26 cellular contexts compared by ENCODE assay signal in genomic region chr5:112528928-112529327, GRCh38.
"Had no signal": no experiment of that assay in that cellular context is flagged by ENCODE, and none has a peak within 500 bp of the region (broad histone marks: within the 10 kb centered on the region; RNA-seq: fewer than 3 reads in every experiment).

No MANE protein-coding gene starts in this region.

- H3K27ac Mint-ChIP-seq: immature natural killer cell; naive thymus-derived CD8-positive, alpha-beta T cell; nephron; stimulated activated naive CD8-positive, alpha-beta T cell treated with anti-CD3 and anti-CD28 coated beads, Interleukin-15, amount 100 ng/mL, for 72 hours had no signal

- H3K36me3 ChIP-seq: left ventricle myocardium inferior, pancreas, prostate gland, suprapubic skin, thoracic aorta, tibial artery, uterus had no signal

- H3K4me1 ChIP-seq: left ventricle myocardium inferior, pancreas, prostate gland, suprapubic skin, tibial artery, uterus had no signal

- H3K9me3 ChIP-seq: left ventricle myocardium inferior, pancreas, prostate gland, suprapubic skin, thoracic aorta, tibial artery, uterus had no signal

- DNase-seq: immature natural killer cell; kidney; left colon; left ventricle myocardium inferior; naive thymus-derived CD8-positive, alpha-beta T cell; nucleus accumbens; pancreas; posterior cingulate gyrus; retina; right cardiac atrium; stimulated activated CD4-positive, alpha-beta T cell treated with anti-CD3 and anti-CD28 coated beads, Interleukin-12 subunit alpha, Interleukin-12 subunit beta, amount 100 ng/mL, for 4 hours; stimulated activated CD4-positive, alpha-beta T cell treated with anti-CD3 and anti-CD28 coated beads, Interleukin-15, amount 100 ng/mL, for 24 hours; stimulated activated CD4-positive, alpha-beta T cell treated with anti-CD3 and anti-CD28 coated beads, Interleukin-2, amount 100 ng/mL, for 24 hours; stimulated activated CD4-positive, alpha-beta T cell treated with anti-CD3 and anti-CD28 coated beads, Interleukin-4, amount 100 ng/mL, for 1 hour; stimulated activated naive CD4-positive, alpha-beta T cell treated with Interleukin-2 at 50 U/mL for 16 hours; stimulated activated naive CD8-positive, alpha-beta T cell treated with anti-CD3 and anti-CD28 coated beads, Interleukin-15, amount 100 ng/mL, for 72 hours; tibial artery; uterus had no signal

- H3K27ac ChIP-seq: left ventricle myocardium inferior, pancreas, prostate gland, skin epidermis, suprapubic skin, thoracic aorta, tibial artery, uterus had no signal

- H3K36me3 Mint-ChIP-seq: immature natural killer cell; naive thymus-derived CD8-positive, alpha-beta T cell had no signal

- H3K4me3 ChIP-seq: left ventricle myocardium inferior, lung, pancreas, prostate gland, skin epidermis, suprapubic skin, thoracic aorta, tibial artery, uterus had no signal

- ATAC-seq: naive thymus-derived CD8-positive, alpha-beta T cell; pancreas; sciatic nerve; stimulated activated naive CD8-positive, alpha-beta T cell treated with anti-CD3 and anti-CD28 coated beads, Interleukin-15, amount 100 ng/mL, for 72 hours had no signal

- H3K4me1 Mint-ChIP-seq: nephron, neural crest cell had no signal

- H3K27me3 ChIP-seq: pancreas, suprapubic skin, tibial artery, uterus had no signal

- H3K9me3 Mint-ChIP-seq: immature natural killer cell; naive thymus-derived CD8-positive, alpha-beta T cell; nephron; neural crest cell; stimulated activated naive CD8-positive, alpha-beta T cell treated with anti-CD3 and anti-CD28 coated beads, Interleukin-15, amount 100 ng/mL, for 72 hours had no signal

- H3K4me3 Mint-ChIP-seq: immature natural killer cell; naive thymus-derived CD8-positive, alpha-beta T cell; nephron; neural crest cell; stimulated activated naive CD8-positive, alpha-beta T cell treated with anti-CD3 and anti-CD28 coated beads, Interleukin-15, amount 100 ng/mL, for 72 hours had no signal
